In genomic region chr12:68481181-68481941, GRCh38 we compare ENCODE assay signal across 10 cellular contexts.
A peak's percentile ranks its signal among the peaks of the same experiment; 100 is the strongest.
DNase-seq lines count a peak whose midpoint lies in the region; ATAC-seq and TF ChIP-seq lines count a peak whose summit lies in the region.
"Had no signal": no experiment of that assay in that cellular context is flagged by ENCODE, and none has a peak within 500 bp of the region (broad histone marks: within the 10 kb centered on the region; RNA-seq: fewer than 3 reads in every experiment).

No MANE protein-coding gene starts in this region.

- no peak overlapping the region for H3K4me3 ChIP-seq in foreskin fibroblast (ENCODE audit: low read depth in 1 of 2, low read length in 2 of 2)
- no peak overlapping the region for H3K4me3 ChIP-seq in body of pancreas

- no peak for TF ChIP-seq POLR2A in body of pancreas (IDR thresholded peaks at IDR 0.05)

- H3K9me3 ChIP-seq in body of pancreas = no peaks in the 10 kb centered on the region

- no peak overlapping the region for H3K27ac ChIP-seq in body of pancreas

- H3K4me1 Mint-ChIP-seq in IgD-negative memory B cell = peaks cover 35 to 40% (median 40%) of the 10 kb centered on the region in 3 donors

- TF ChIP-seq CTCF in GM10266 (IDR thresholded peaks at IDR 0.05; ENCODE audit: control insufficient read depth, insufficient read depth, low read depth, missing control alignments) (no peak), foreskin fibroblast (IDR thresholded peaks at IDR 0.05; ENCODE audit: low read depth, low read length) (no peak), body of pancreas (IDR thresholded peaks at IDR 0.05) (no peak)

- peak overlapping the region; percentile 63 to 79 (median 64) for H3K4me3 Mint-ChIP-seq in IgD-negative memory B cell

- H3K27me3 Mint-ChIP-seq in IgD-negative memory B cell = no peaks in the 10 kb centered on the region

- H3K36me3 Mint-ChIP-seq in IgD-negative memory B cell = no peaks in the 10 kb centered on the region

- H3K9me3 Mint-ChIP-seq in IgD-negative memory B cell = peaks cover 0 to 7% (median 4%) of the 10 kb centered on the region in 3 donors

- no peaks in the 10 kb centered on the region for H3K36me3 ChIP-seq in body of pancreas (replicated peaks in 1 of 2; ENCODE audit: insufficient read depth in 1 of 2, low read depth in 2 of 2)

- 49 to 62% methylated on average over 7 of the region's 7 CpGs for WGBS in body of pancreas, 2 donors

- DNase-seq in GM10266 (ENCODE audit: extremely low spot score) (peak; percentile 32), foreskin fibroblast (peak; percentile 39 to 66), NCI-H446 treated with DMSO at 0.1 percent for 48 hours (lab: John Stamatoyannopoulos, UW) (no peak), body of pancreas (no peak), C1 segment of cervical spinal cord (lab: John Stamatoyannopoulos, UW) (no peak)
- DNase-seq in activated CD4-positive, alpha-beta T cell treated with anti-CD3 and anti-CD28 coated beads for 48 hours = no peak
- DNase-seq: activated gamma-delta T cell, NCI-H748 treated with DMSO at 0.1 percent for 48 hours had no signal

- intact Hi-C loops in body of pancreas (cut with DNase I) = no loop called here

- ATAC-seq in GM21390 (IDR thresholded peaks at IDR 0.05; ENCODE audit: unreplicated experiment) = peak; percentile 56
- ATAC-seq in body of pancreas = no peak

- no peaks in the 10 kb centered on the region for H3K4me1 ChIP-seq in body of pancreas

- no peaks in the 10 kb centered on the region for H3K27me3 ChIP-seq in body of pancreas

- peak overlapping the region; percentile 35 to 88 (median 54) for H3K27ac Mint-ChIP-seq in IgD-negative memory B cell

Comparison
In these comparisons a context has a peak if more than half of its experiments do, and no peak if none do; other contexts are left out.
1. DNase-seq: peak in GM10266 (single experiment) and foreskin fibroblast (2 of 2); none in NCI-H446 treated with DMSO at 0.1 percent for 48 hours (single experiment), body of pancreas (0 of 4), activated CD4-positive, alpha-beta T cell treated with anti-CD3 and anti-CD28 coated beads for 48 hours (single experiment) and C1 segment of cervical spinal cord (0 of 14).